Comparison of ENCODE assay signal across 24 cellular contexts in genomic region chr1:237712082-237712481, GRCh38.
DNase-seq lines count a peak whose midpoint lies in the region; ATAC-seq and TF ChIP-seq lines count a peak whose summit lies in the region.
"Had no signal": no experiment of that assay in that cellular context is flagged by ENCODE, and none has a peak within 500 bp of the region (broad histone marks: within the 10 kb centered on the region; RNA-seq: fewer than 3 reads in every experiment).

No MANE protein-coding gene starts in this region.

- TF ChIP-seq CTCF in heart left ventricle (IDR thresholded peaks at IDR 0.05): no peak
- TF ChIP-seq CTCF in glutamatergic neuron (IDR thresholded peaks at IDR 0.05; ENCODE audit: partially characterized antibody, unreplicated experiment): no peak

- H3K9ac ChIP-seq in mesendoderm (ENCODE audit: low read length): no peak overlapping the region
- H3K9ac ChIP-seq: BLaER1, SK-N-SH had no signal

- no peak overlapping the region for H3K4me3 Mint-ChIP-seq in glutamatergic neuron (ENCODE audit: unreplicated experiment)
- H3K4me3 Mint-ChIP-seq: CD4-positive, CD25-positive, alpha-beta regulatory T cell; HFFc6 had no signal

- H3K4ac ChIP-seq in mesendoderm (ENCODE audit: low read depth, low read length): no peak overlapping the region

- H3K4me1 ChIP-seq in heart left ventricle: peaks cover 0 to 42% (median 9%) of the 10 kb centered on the region in 12 donors
- no peaks in the 10 kb centered on the region for H3K4me1 ChIP-seq in mesendoderm (ENCODE audit: control insufficient read depth, low read depth, low read length)
- H3K4me1 ChIP-seq: BLaER1 had no signal

- no peak overlapping the region for H2AK5ac ChIP-seq in mesendoderm (ENCODE audit: low read length)

- H3K56ac ChIP-seq in mesendoderm (ENCODE audit: low read length): no peak overlapping the region

- WGBS in heart left ventricle, 4 donors: 50 to 60% (median 57%) methylated on average over 6 of the region's 6 CpGs
- WGBS in mesendoderm (ENCODE audit: extremely low coverage, insufficient coverage, low lambda C conversion rate): no CpG with 5 or more reads among the region's 6 CpGs

- H3K36me3 ChIP-seq in heart left ventricle (peaks cover 0 to 80% (median 3%) of the 10 kb centered on the region in 9 donors), mesendoderm (ENCODE audit: control insufficient read depth, insufficient read depth, low read length) (no peaks in the 10 kb centered on the region)
- H3K36me3 ChIP-seq: BLaER1, HAP-1 had no signal

- no peak overlapping the region for H2BK120ac ChIP-seq in mesendoderm (ENCODE audit: low read depth, low read length)

- ATAC-seq in heart left ventricle: peak; percentile 21 to 69 (median 43)
- no peak for ATAC-seq in HG03139 (IDR thresholded peaks at IDR 0.05; ENCODE audit: unreplicated experiment)
- ATAC-seq: Panc1 had no signal

- intact Hi-C loops in heart left ventricle (cut with DNase I): no loop called here
- intact Hi-C loops in cardiac septum (cut with DNase I): no loop called here

- no peak overlapping the region for H3K23ac ChIP-seq in mesendoderm (ENCODE audit: low read length)

- no peaks in the 10 kb centered on the region for H3K79me2 ChIP-seq in mesendoderm (ENCODE audit: control insufficient read depth, insufficient read depth, low read length)

- H4K8ac ChIP-seq in mesendoderm (ENCODE audit: low read depth, low read length): no peak overlapping the region

- no peaks in the 10 kb centered on the region for H3K9me3 ChIP-seq in heart left ventricle
- H3K9me3 ChIP-seq: BLaER1, HAP-1, SK-N-SH had no signal

- no peak overlapping the region for H3K4me3 ChIP-seq in heart left ventricle
- H3K4me3 ChIP-seq in mesendoderm (ENCODE audit: low read length): no peak overlapping the region
- H3K4me3 ChIP-seq: BLaER1, HAP-1 had no signal

- peaks cover 23% of the 10 kb centered on the region for H3K4me1 Mint-ChIP-seq in glutamatergic neuron (ENCODE audit: low read depth, unreplicated experiment)
- H3K4me1 Mint-ChIP-seq: CD4-positive, CD25-positive, alpha-beta regulatory T cell had no signal

- H3K79me1 ChIP-seq in mesendoderm (ENCODE audit: low read length): no peaks in the 10 kb centered on the region

- H3K4me2 ChIP-seq in mesendoderm (ENCODE audit: low read length): no peak overlapping the region
- H3K4me2 ChIP-seq: BLaER1, SK-N-SH had no signal

- no peaks in the 10 kb centered on the region for H3K27me3 ChIP-seq in heart left ventricle
- no peaks in the 10 kb centered on the region for H3K27me3 ChIP-seq in mesendoderm (ENCODE audit: insufficient read depth, low read length, poor library complexity)
- H3K27me3 ChIP-seq: BLaER1 had no signal

- no peak overlapping the region for H3K18ac ChIP-seq in mesendoderm (ENCODE audit: low read length)

- no peak overlapping the region for H2BK5ac ChIP-seq in mesendoderm (ENCODE audit: low read length)

- no peak overlapping the region for H4K5ac ChIP-seq in mesendoderm (ENCODE audit: low read length)

- peak overlapping the region; percentile 36 for H3K27ac Mint-ChIP-seq in glutamatergic neuron (ENCODE audit: unreplicated experiment)
- H3K27ac Mint-ChIP-seq: HFFc6 had no signal

- DNase-seq in heart left ventricle (no peak), cardiac septum (ENCODE audit: low spot score) (no peak), glutamatergic neuron (peak; percentile 20), mesendoderm (peak; percentile 5), D341Med (ENCODE audit: low spot score) (no peak)
- no peak for DNase-seq in stimulated activated CD4-positive, alpha-beta T cell treated with anti-CD3 and anti-CD28 coated beads, Interleukin-1b, Interleukin-23, amount 100 ng/mL, for 48 hours
- DNase-seq: CD4-positive, CD25-positive, alpha-beta regulatory T cell; DMS53; HFFc6; IMR-90; KG1; NCI-H1048; NCI-H1417; NCI-H1694; NCI-H2029 treated with DMSO at 0.1 percent for 48 hours; NCI-H2227 treated with DMSO at 0.1 percent for 48 hours; NCI-H526 treated with DMSO at 0.1 percent for 48 hours; SIG-M5; SK-N-SH had no signal

- H3K27me3 Mint-ChIP-seq in glutamatergic neuron (ENCODE audit: unreplicated experiment): no peaks in the 10 kb centered on the region
- H3K27me3 Mint-ChIP-seq: CD4-positive, CD25-positive, alpha-beta regulatory T cell had no signal

- H3K36me3 Mint-ChIP-seq in glutamatergic neuron (ENCODE audit: unreplicated experiment): no peaks in the 10 kb centered on the region
- H3K36me3 Mint-ChIP-seq: CD4-positive, CD25-positive, alpha-beta regulatory T cell had no signal

- H2BK15ac ChIP-seq in mesendoderm (replicated peaks; ENCODE audit: low read depth): no peak overlapping the region

- H3K27ac ChIP-seq in heart left ventricle (peak overlapping the region in 8 of 12 donors; percentile 1 to 54 (median 17)), mesendoderm (ENCODE audit: low read depth, low read length) (no peak overlapping the region)
- H3K27ac ChIP-seq: BLaER1, RWPE1 had no signal

- no peaks in the 10 kb centered on the region for H3K9me3 Mint-ChIP-seq in glutamatergic neuron (ENCODE audit: unreplicated experiment)

- TF ChIP-seq POLR2A in heart left ventricle (IDR thresholded peaks at IDR 0.05): no peak

Comparison
In these comparisons a context has a peak if more than half of its experiments do, and no peak if none do; other contexts are left out.
1. DNase-seq: peak in glutamatergic neuron (single experiment) and mesendoderm (single experiment); none in heart left ventricle (0 of 5), cardiac septum (single experiment), stimulated activated CD4-positive, alpha-beta T cell treated with anti-CD3 and anti-CD28 coated beads, Interleukin-1b, Interleukin-23, amount 100 ng/mL, for 48 hours (single experiment) and D341Med (single experiment).